In genomic region chr2:25743132-25743830, GRCh38 we compare ENCODE assay signal across 14 cellular contexts.
DNase-seq lines count a peak whose midpoint lies in the region; ATAC-seq and TF ChIP-seq lines count a peak whose summit lies in the region.
"Had no signal": no experiment of that assay in that cellular context is flagged by ENCODE, and none has a peak within 500 bp of the region (broad histone marks: within the 10 kb centered on the region; RNA-seq: fewer than 3 reads in every experiment).

No MANE protein-coding gene starts in this region.

- no peak overlapping the region for H2AFZ ChIP-seq in MM.1S (ENCODE audit: low read length)

- peaks cover 76% of the 10 kb centered on the region for H3K36me3 Mint-ChIP-seq in activated T-cell treated with anti-CD3 and anti-CD28 coated beads, Interleukin-2, amount 50 U/mL, for 24 hours (ENCODE audit: low read depth)
- peaks cover 41% of the 10 kb centered on the region for H3K36me3 Mint-ChIP-seq in activated CD8-positive, alpha-beta T cell treated with anti-CD3 and anti-CD28 coated beads, Interleukin-2, amount 10 ng/mL, durations not matched to agents 7 days and 5 days (ENCODE audit: low read depth)

- H3K36me3 ChIP-seq in MM.1S (replicated peaks; ENCODE audit: insufficient read depth, low read length): no peaks in the 10 kb centered on the region; the same call in 1 of the 2 replicates

- peak overlapping the region; percentile 20 for H3K4me3 ChIP-seq in MM.1S (ENCODE audit: low read length)
- H3K4me3 ChIP-seq: dorsolateral prefrontal cortex, gastrocnemius medialis had no signal

- 0 out of 2 replicates have a peak, but pooled peaks have one; percentile 3 for TF ChIP-seq CTCF in MM.1S (IDR thresholded peaks at IDR 0.05; ENCODE audit: low read length)

- peaks cover 31% of the 10 kb centered on the region for H3K4me1 Mint-ChIP-seq in activated T-cell treated with anti-CD3 and anti-CD28 coated beads, Interleukin-2, amount 50 U/mL, for 24 hours (ENCODE audit: low read depth)
- peaks cover 27% of the 10 kb centered on the region for H3K4me1 Mint-ChIP-seq in activated CD8-positive, alpha-beta T cell treated with anti-CD3 and anti-CD28 coated beads, Interleukin-2, amount 10 ng/mL, durations not matched to agents 7 days and 5 days (ENCODE audit: low read depth)

- peaks cover 23% of the 10 kb centered on the region for H3K79me2 ChIP-seq in MM.1S (ENCODE audit: low read length)

- peak overlapping the region; percentile 82 for H3K27ac ChIP-seq in MM.1S (ENCODE audit: low read length)
- H3K27ac ChIP-seq: gastrocnemius medialis had no signal

- peak overlapping the region; percentile 50 for H3K4me2 ChIP-seq in MM.1S (ENCODE audit: low read depth, low read length)

- ATAC-seq in activated CD8-positive, alpha-beta T cell treated with anti-CD3 and anti-CD28 coated beads, Interleukin-2, amount 10 ng/mL, durations not matched to agents 7 days and 5 days: peak; percentile 71
- no peak for ATAC-seq in HG03571 (IDR thresholded peaks at IDR 0.05; ENCODE audit: unreplicated experiment)
- ATAC-seq: activated naive CD4-positive, alpha-beta T cell treated with anti-CD3 and anti-CD28 coated beads, Interleukin-2, amount 50 U/mL, for 72 hours had no signal

- H3K9me2 ChIP-seq in MM.1S (replicated peaks; ENCODE audit: insufficient read depth, low read length): no peaks in the 10 kb centered on the region

- CTCF ChIA-PET in activated CD8-positive, alpha-beta T cell treated with anti-CD3 and anti-CD28 coated beads, Interleukin-2, amount 10 ng/mL, durations not matched to agents 7 days and 5 days (lab: Charles Lee): interaction anchor here (0.6 to 2.1 kb wide), 7 partner anchors 11 to 135 kb away, joined by 3 to 5 read pairs (median 4); partner anchors contain the start of gene ASXL2

- POLR2A ChIA-PET in activated CD8-positive, alpha-beta T cell treated with anti-CD3 and anti-CD28 coated beads, Interleukin-2, amount 10 ng/mL, durations not matched to agents 7 days and 5 days (lab: Charles Lee): interaction anchor here (1.7 kb wide), 1 partner anchor 135 kb away, joined by 6 read pairs; the partner anchor contains the start of gene ASXL2

- no peak overlapping the region for H3K4me3 Mint-ChIP-seq in activated T-cell treated with anti-CD3 and anti-CD28 coated beads, Interleukin-2, amount 50 U/mL, for 24 hours
- H3K4me3 Mint-ChIP-seq in activated CD8-positive, alpha-beta T cell treated with anti-CD3 and anti-CD28 coated beads, Interleukin-2, amount 10 ng/mL, durations not matched to agents 7 days and 5 days: peak overlapping the region; percentile 16

- no peaks in the 10 kb centered on the region for H3K9me3 ChIP-seq in MM.1S (replicated peaks; ENCODE audit: insufficient read depth, low read length)
- H3K9me3 ChIP-seq: gastrocnemius medialis had no signal

- H3K4me1 ChIP-seq in MM.1S (ENCODE audit: low read length): peaks cover 65% of the 10 kb centered on the region

- DNase-seq in activated T-cell treated with anti-CD3 and anti-CD28 coated beads, Interleukin-2, amount 50 U/mL, for 24 hours: no peak
- no peak for DNase-seq in activated T-cell treated with anti-CD3 and anti-CD28 coated beads, Interleukin-2, amount 50 U/mL, for 1 hour
- DNase-seq in MM.1S (peak; percentile 90), pons (ENCODE audit: low spot score) (peak; percentile 23), superior temporal gyrus (ENCODE audit: extremely low spot score) (no peak), SHP77 treated with DMSO at 0.1 percent for 48 hours (lab: John Stamatoyannopoulos, UW) (no peak)
- no peak for DNase-seq in activated CD8-positive, alpha-beta T cell treated with anti-CD3 and anti-CD28 coated beads, Interleukin-2, amount 10 ng/mL, durations not matched to agents 7 days and 5 days
- DNase-seq: ACHN, dorsolateral prefrontal cortex, NCI-H1436 treated with DMSO at 0.1 percent for 48 hours, T1000 had no signal

- H3K9me3 Mint-ChIP-seq in activated T-cell treated with anti-CD3 and anti-CD28 coated beads, Interleukin-2, amount 50 U/mL, for 24 hours: no peaks in the 10 kb centered on the region
- H3K9me3 Mint-ChIP-seq in activated CD8-positive, alpha-beta T cell treated with anti-CD3 and anti-CD28 coated beads, Interleukin-2, amount 10 ng/mL, durations not matched to agents 7 days and 5 days (ENCODE audit: insufficient read depth): no peaks in the 10 kb centered on the region
- H3K9me3 Mint-ChIP-seq: activated naive CD4-positive, alpha-beta T cell treated with anti-CD3 and anti-CD28 coated beads, Interleukin-2, amount 50 U/mL, for 72 hours had no signal

- H3F3A ChIP-seq in MM.1S (ENCODE audit: insufficient read depth, low read length): peaks cover 35% of the 10 kb centered on the region

- H3K27me3 ChIP-seq in MM.1S (replicated peaks; ENCODE audit: insufficient read depth, low read length): no peaks in the 10 kb centered on the region
- H3K27me3 ChIP-seq: dorsolateral prefrontal cortex, gastrocnemius medialis had no signal

- H3K27me3 Mint-ChIP-seq in activated T-cell treated with anti-CD3 and anti-CD28 coated beads, Interleukin-2, amount 50 U/mL, for 24 hours: no peaks in the 10 kb centered on the region
- H3K27me3 Mint-ChIP-seq in activated CD8-positive, alpha-beta T cell treated with anti-CD3 and anti-CD28 coated beads, Interleukin-2, amount 10 ng/mL, durations not matched to agents 7 days and 5 days (ENCODE audit: low read depth): no peaks in the 10 kb centered on the region

- H4K20me1 ChIP-seq in MM.1S (ENCODE audit: insufficient read depth, low read length): no peaks in the 10 kb centered on the region

- peak overlapping the region; percentile 36 for H3K9ac ChIP-seq in MM.1S (ENCODE audit: low read length)

- H3K27ac Mint-ChIP-seq in activated T-cell treated with anti-CD3 and anti-CD28 coated beads, Interleukin-2, amount 50 U/mL, for 24 hours: peak overlapping the region; percentile 53
- H3K27ac Mint-ChIP-seq in activated CD8-positive, alpha-beta T cell treated with anti-CD3 and anti-CD28 coated beads, Interleukin-2, amount 10 ng/mL, durations not matched to agents 7 days and 5 days: peak overlapping the region; percentile 84

Comparison
In these comparisons a context has a peak if more than half of its experiments do, and no peak if none do; other contexts are left out.
1. DNase-seq: peak in MM.1S (single experiment) and pons (single experiment); none in activated T-cell treated with anti-CD3 and anti-CD28 coated beads, Interleukin-2, amount 50 U/mL, for 24 hours (single experiment), activated T-cell treated with anti-CD3 and anti-CD28 coated beads, Interleukin-2, amount 50 U/mL, for 1 hour (single experiment), activated CD8-positive, alpha-beta T cell treated with anti-CD3 and anti-CD28 coated beads, Interleukin-2, amount 10 ng/mL, durations not matched to agents 7 days and 5 days (single experiment), superior temporal gyrus (single experiment) and SHP77 treated with DMSO at 0.1 percent for 48 hours (single experiment).